ENCODE assay signal across 1 cellular context in the genomic region with DNA sequence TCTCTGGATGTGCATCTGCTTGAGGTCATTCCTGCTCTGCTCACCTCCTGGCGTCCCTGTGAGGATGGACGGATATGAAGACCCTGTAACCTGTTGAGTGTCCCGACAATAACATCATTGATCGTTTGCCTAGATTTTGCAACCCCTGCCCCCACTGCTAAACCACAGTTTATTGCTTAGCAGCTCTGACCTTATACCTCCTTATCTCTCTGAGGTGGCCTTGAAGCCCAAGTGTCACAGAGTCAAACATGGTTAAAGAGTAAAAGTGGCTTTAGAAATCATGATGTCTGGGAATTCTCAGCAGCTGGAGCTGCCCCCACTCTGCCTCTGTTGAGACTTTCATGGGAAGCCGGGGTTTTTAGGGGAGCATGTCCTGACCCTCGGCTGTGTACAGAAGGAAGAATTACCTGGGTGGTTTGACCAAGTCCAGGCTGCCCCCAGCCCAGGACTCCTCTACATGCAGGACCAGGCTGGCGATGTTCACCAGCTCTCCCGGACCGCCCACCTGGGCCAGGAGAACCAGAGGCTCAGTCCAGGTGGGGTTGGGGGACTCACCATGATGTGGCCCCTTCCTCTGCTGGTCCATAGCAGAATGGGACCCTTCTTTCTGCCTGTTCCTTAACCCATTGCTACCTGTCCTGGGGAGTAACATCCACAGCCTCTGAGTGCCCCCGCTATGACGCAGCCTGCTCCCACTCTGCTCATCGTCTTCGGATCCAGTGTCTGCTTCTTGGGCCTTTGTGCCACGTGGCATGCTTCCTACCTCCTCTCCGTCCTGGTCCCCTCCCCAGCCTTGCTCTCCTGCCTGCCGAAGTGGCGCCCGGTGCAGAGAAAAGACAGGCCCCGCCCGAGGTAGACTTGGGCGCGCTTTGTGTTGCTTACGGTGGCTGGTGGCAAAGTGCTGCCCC.
TF ChIP-seq lines count a peak whose summit lies in the region.

No MANE protein-coding gene starts in this region.

TF ChIP-seq in HepG2, 621 proteins besides CTCF, POLR2A, EP300 and RAD21 (continued from another document and continues in another):
- TF ChIP-seq, protein P1, sequence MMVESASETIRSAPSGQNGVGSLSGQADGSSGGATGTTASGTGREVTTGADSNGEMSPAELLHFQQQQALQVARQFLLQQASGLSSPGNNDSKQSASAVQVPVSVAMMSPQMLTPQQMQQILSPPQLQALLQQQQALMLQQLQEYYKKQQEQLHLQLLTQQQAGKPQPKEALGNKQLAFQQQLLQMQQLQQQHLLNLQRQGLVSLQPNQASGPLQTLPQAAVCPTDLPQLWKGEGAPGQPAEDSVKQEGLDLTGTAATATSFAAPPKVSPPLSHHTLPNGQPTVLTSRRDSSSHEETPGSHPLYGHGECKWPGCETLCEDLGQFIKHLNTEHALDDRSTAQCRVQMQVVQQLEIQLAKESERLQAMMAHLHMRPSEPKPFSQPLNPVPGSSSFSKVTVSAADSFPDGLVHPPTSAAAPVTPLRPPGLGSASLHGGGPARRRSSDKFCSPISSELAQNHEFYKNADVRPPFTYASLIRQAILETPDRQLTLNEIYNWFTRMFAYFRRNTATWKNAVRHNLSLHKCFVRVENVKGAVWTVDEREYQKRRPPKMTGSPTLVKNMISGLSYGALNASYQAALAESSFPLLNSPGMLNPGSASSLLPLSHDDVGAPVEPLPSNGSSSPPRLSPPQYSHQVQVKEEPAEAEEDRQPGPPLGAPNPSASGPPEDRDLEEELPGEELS (CRISPR knock-in tag; IDR thresholded peaks at IDR 0.05), result peak; percentile 73
- TF ChIP-seq ATF4 (CRISPR knock-in tag; IDR thresholded peaks at IDR 0.05) (peak in 1 of 2 experiments; percentile 38; a peak in 1 of 4 replicates), ZNF331 (CRISPR knock-in tag; IDR thresholded peaks at IDR 0.05) (peak; percentile 51; the same call in 1 of the 2 replicates), ZMYM4 (CRISPR knock-in tag; IDR thresholded peaks at IDR 0.05) (peak; percentile 67; the same call in 1 of the 2 replicates), FOXJ3 (CRISPR knock-in tag; IDR thresholded peaks at IDR 0.05; ENCODE audit: borderline replicate concordance) (peak; percentile 39; the same call in 1 of the 2 replicates), PPARG (CRISPR knock-in tag; conservative IDR thresholded peaks at IDR 0.05) (peak; percentile 87), PAXIP1 (CRISPR knock-in tag; conservative IDR thresholded peaks at IDR 0.05) (peak; percentile 84), ZBTB38 (CRISPR knock-in tag; IDR thresholded peaks at IDR 0.05) (peak; percentile 90), RARA (CRISPR knock-in tag; IDR thresholded peaks at IDR 0.05) (peak; percentile 72), HDAC2 (CRISPR knock-in tag; IDR thresholded peaks at IDR 0.05) (peak; percentile 66), SUZ12 (IDR thresholded peaks at IDR 0.05; ENCODE audit: low read depth, low read length) (no peak), KDM3A (CRISPR knock-in tag; IDR thresholded peaks at IDR 0.05; ENCODE audit: low read depth) (0 out of 2 replicates have a peak, but pooled peaks have one; percentile 27), ZHX1 (CRISPR knock-in tag; IDR thresholded peaks at IDR 0.05; ENCODE audit: low read depth) (0 out of 2 replicates have a peak, but pooled peaks have one; percentile 58), SOX6 (IDR thresholded peaks at IDR 0.05) (no peak), SOX6 (CRISPR knock-in tag; IDR thresholded peaks at IDR 0.05) (peak; percentile 91), SETDB1 (CRISPR knock-in tag; IDR thresholded peaks at IDR 0.05; ENCODE audit: borderline replicate concordance) (no peak)
- TF ChIP-seq, protein P2, sequence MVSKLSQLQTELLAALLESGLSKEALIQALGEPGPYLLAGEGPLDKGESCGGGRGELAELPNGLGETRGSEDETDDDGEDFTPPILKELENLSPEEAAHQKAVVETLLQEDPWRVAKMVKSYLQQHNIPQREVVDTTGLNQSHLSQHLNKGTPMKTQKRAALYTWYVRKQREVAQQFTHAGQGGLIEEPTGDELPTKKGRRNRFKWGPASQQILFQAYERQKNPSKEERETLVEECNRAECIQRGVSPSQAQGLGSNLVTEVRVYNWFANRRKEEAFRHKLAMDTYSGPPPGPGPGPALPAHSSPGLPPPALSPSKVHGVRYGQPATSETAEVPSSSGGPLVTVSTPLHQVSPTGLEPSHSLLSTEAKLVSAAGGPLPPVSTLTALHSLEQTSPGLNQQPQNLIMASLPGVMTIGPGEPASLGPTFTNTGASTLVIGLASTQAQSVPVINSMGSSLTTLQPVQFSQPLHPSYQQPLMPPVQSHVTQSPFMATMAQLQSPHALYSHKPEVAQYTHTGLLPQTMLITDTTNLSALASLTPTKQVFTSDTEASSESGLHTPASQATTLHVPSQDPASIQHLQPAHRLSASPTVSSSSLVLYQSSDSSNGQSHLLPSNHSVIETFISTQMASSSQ (IDR thresholded peaks at IDR 0.05; ENCODE audit: low read depth), result peak; percentile 62; the same call in 1 of the 2 replicates
- TF ChIP-seq, protein P2 (CRISPR knock-in tag; IDR thresholded peaks at IDR 0.05; ENCODE audit: borderline replicate concordance), result peak; percentile 70; the same call in 1 of the 2 replicates
- TF ChIP-seq, protein P3, sequence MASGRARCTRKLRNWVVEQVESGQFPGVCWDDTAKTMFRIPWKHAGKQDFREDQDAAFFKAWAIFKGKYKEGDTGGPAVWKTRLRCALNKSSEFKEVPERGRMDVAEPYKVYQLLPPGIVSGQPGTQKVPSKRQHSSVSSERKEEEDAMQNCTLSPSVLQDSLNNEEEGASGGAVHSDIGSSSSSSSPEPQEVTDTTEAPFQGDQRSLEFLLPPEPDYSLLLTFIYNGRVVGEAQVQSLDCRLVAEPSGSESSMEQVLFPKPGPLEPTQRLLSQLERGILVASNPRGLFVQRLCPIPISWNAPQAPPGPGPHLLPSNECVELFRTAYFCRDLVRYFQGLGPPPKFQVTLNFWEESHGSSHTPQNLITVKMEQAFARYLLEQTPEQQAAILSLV (CRISPR knock-in tag; IDR thresholded peaks at IDR 0.05; ENCODE audit: borderline replicate concordance), result no peak
- TF ChIP-seq, protein P4, sequence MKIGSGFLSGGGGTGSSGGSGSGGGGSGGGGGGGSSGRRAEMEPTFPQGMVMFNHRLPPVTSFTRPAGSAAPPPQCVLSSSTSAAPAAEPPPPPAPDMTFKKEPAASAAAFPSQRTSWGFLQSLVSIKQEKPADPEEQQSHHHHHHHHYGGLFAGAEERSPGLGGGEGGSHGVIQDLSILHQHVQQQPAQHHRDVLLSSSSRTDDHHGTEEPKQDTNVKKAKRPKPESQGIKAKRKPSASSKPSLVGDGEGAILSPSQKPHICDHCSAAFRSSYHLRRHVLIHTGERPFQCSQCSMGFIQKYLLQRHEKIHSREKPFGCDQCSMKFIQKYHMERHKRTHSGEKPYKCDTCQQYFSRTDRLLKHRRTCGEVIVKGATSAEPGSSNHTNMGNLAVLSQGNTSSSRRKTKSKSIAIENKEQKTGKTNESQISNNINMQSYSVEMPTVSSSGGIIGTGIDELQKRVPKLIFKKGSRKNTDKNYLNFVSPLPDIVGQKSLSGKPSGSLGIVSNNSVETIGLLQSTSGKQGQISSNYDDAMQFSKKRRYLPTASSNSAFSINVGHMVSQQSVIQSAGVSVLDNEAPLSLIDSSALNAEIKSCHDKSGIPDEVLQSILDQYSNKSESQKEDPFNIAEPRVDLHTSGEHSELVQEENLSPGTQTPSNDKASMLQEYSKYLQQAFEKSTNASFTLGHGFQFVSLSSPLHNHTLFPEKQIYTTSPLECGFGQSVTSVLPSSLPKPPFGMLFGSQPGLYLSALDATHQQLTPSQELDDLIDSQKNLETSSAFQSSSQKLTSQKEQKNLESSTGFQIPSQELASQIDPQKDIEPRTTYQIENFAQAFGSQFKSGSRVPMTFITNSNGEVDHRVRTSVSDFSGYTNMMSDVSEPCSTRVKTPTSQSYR (CRISPR knock-in tag; IDR thresholded peaks at IDR 0.05; ENCODE audit: borderline replicate concordance), result peak; percentile 92
- TF ChIP-seq, protein P5, sequence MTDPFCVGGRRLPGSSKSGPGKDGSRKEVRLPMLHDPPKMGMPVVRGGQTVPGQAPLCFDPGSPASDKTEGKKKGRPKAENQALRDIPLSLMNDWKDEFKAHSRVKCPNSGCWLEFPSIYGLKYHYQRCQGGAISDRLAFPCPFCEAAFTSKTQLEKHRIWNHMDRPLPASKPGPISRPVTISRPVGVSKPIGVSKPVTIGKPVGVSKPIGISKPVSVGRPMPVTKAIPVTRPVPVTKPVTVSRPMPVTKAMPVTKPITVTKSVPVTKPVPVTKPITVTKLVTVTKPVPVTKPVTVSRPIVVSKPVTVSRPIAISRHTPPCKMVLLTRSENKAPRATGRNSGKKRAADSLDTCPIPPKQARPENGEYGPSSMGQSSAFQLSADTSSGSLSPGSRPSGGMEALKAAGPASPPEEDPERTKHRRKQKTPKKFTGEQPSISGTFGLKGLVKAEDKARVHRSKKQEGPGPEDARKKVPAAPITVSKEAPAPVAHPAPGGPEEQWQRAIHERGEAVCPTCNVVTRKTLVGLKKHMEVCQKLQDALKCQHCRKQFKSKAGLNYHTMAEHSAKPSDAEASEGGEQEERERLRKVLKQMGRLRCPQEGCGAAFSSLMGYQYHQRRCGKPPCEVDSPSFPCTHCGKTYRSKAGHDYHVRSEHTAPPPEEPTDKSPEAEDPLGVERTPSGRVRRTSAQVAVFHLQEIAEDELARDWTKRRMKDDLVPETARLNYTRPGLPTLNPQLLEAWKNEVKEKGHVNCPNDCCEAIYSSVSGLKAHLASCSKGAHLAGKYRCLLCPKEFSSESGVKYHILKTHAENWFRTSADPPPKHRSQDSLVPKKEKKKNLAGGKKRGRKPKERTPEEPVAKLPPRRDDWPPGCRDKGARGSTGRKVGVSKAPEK (CRISPR knock-in tag; IDR thresholded peaks at IDR 0.05; ENCODE audit: borderline replicate concordance), result no peak
- TF ChIP-seq, protein P6, sequence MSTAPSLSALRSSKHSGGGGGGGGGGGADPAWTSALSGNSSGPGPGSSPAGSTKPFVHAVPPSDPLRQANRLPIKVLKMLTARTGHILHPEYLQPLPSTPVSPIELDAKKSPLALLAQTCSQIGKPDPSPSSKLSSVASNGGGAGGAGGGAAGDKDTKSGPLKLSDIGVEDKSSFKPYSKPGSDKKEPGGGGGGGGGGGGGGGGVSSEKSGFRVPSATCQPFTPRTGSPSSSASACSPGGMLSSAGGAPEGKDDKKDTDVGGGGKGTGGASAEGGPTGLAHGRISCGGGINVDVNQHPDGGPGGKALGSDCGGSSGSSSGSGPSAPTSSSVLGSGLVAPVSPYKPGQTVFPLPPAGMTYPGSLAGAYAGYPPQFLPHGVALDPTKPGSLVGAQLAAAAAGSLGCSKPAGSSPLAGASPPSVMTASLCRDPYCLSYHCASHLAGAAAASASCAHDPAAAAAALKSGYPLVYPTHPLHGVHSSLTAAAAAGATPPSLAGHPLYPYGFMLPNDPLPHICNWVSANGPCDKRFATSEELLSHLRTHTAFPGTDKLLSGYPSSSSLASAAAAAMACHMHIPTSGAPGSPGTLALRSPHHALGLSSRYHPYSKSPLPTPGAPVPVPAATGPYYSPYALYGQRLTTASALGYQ (CRISPR knock-in tag; IDR thresholded peaks at IDR 0.05), result 0 out of 2 replicates have a peak, but pooled peaks have one; percentile 6
